In the genomic region with DNA sequence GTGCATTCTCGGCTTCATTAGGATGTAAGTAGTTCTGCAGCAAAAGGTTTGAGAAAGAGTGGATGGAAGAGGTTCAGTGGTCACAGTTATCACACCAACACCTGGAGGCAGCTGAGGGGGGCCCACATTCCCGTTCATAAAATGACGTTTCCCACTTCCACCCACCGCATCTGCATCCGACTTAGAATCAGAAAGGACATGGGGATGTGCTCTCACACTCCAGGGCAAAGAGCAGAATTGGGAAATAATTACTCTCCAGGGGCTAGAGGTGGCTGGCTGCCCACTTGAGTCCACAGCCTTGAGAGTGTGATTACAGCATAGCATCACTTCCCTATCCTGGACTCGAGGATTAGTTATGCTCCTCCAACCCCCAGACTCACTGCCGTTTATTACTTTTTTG, we compare ENCODE assay signal across 15 cellular contexts.
"Had no signal": no experiment of that assay in that cellular context is flagged by ENCODE, and none has a peak within 500 bp of the region (broad histone marks: within the 10 kb centered on the region; RNA-seq: fewer than 3 reads in every experiment).

No MANE protein-coding gene starts in this region.

- H3K27ac Mint-ChIP-seq: activated naive CD8-positive, alpha-beta T cell treated with anti-CD3 and anti-CD28 coated beads for 36 hours; activated T-helper 1 cell treated with anti-CD3 and anti-CD28 coated beads, Interleukin-12 subunit alpha, Interleukin-12 subunit beta, Interleukin-2, Interleukin-4 antibody, amounts not matched to agents 30 ng/mL and 10 ng/mL and 1 ng/mL, durations not matched to agents 14 hours and 24 hours and 36 hours; natural killer cell had no signal

- H3K4me3 Mint-ChIP-seq: activated naive CD8-positive, alpha-beta T cell treated with anti-CD3 and anti-CD28 coated beads for 36 hours; activated T-helper 1 cell treated with anti-CD3 and anti-CD28 coated beads, Interleukin-12 subunit alpha, Interleukin-12 subunit beta, Interleukin-2, Interleukin-4 antibody, amounts not matched to agents 30 ng/mL and 10 ng/mL and 1 ng/mL, durations not matched to agents 14 hours and 24 hours and 36 hours; natural killer cell had no signal

- H3K4me3 ChIP-seq: colonic mucosa, gastroesophageal sphincter, heart right ventricle, thyroid gland had no signal

- H3K36me3 Mint-ChIP-seq: natural killer cell had no signal

- H3K27me3 Mint-ChIP-seq: activated naive CD8-positive, alpha-beta T cell treated with anti-CD3 and anti-CD28 coated beads for 36 hours had no signal

- H3K27ac ChIP-seq: colonic mucosa, gastroesophageal sphincter, heart right ventricle, parathyroid adenoma, thyroid gland had no signal

- H3K9me3 Mint-ChIP-seq: activated naive CD8-positive, alpha-beta T cell treated with anti-CD3 and anti-CD28 coated beads for 36 hours; activated T-helper 1 cell treated with anti-CD3 and anti-CD28 coated beads, Interleukin-12 subunit alpha, Interleukin-12 subunit beta, Interleukin-2, Interleukin-4 antibody, amounts not matched to agents 30 ng/mL and 10 ng/mL and 1 ng/mL, durations not matched to agents 14 hours and 24 hours and 36 hours; natural killer cell had no signal

- H3K27me3 ChIP-seq: colonic mucosa, gastroesophageal sphincter, heart right ventricle, thyroid gland had no signal

- H3K4me1 Mint-ChIP-seq: natural killer cell had no signal

- H3K9me3 ChIP-seq: colonic mucosa, thyroid gland had no signal

- ATAC-seq: gastroesophageal sphincter, natural killer cell had no signal

- H3K9ac ChIP-seq: parathyroid adenoma had no signal

- H3K4me1 ChIP-seq: colonic mucosa, gastroesophageal sphincter, parathyroid adenoma, thyroid gland had no signal

- H3K36me3 ChIP-seq: colonic mucosa, gastroesophageal sphincter, heart right ventricle, thyroid gland had no signal

- DNase-seq: activated CD4-positive, alpha-beta T cell treated with anti-CD3 and anti-CD28 coated beads, Interleukin-2, amount 50 U/mL, for 48 hours; activated naive CD8-positive, alpha-beta T cell treated with anti-CD3 and anti-CD28 coated beads for 36 hours; activated T-cell treated with anti-CD3 and anti-CD28 coated beads for 4 hours; amygdala; caudate nucleus; colonic mucosa; natural killer cell; stimulated activated CD4-positive, alpha-beta T cell treated with anti-CD3 and anti-CD28 coated beads, Interleukin-12 subunit alpha, Interleukin-12 subunit beta, amount 100 ng/mL, for 4 hours; stimulated activated CD4-positive, alpha-beta T cell treated with anti-CD3 and anti-CD28 coated beads, Interleukin-2, amount 100 ng/mL, for 24 hours; stimulated activated naive CD4-positive, alpha-beta T cell treated with Interleukin-2 at 50 U/mL for 16 hours; thyroid gland had no signal
